In genomic region chr2:29295843-29296242, GRCh38 we compare ENCODE assay signal across 9 cellular contexts.
DNase-seq lines count a peak whose midpoint lies in the region; ATAC-seq, FAIRE-seq and TF ChIP-seq lines count a peak whose summit lies in the region.
"Had no signal": no experiment of that assay in that cellular context is flagged by ENCODE, and none has a peak within 500 bp of the region (broad histone marks: within the 10 kb centered on the region; RNA-seq: fewer than 3 reads in every experiment).

No MANE protein-coding gene starts in this region.

- H3K36me3 ChIP-seq in liver (ENCODE audit: control insufficient read depth in 4 of 4, insufficient read depth in 3 of 4, low read depth in 1 of 4, low read length in 3 of 4) (no peaks in the 10 kb centered on the region), ascending aorta (no peaks in the 10 kb centered on the region)
- H3K36me3 ChIP-seq: transverse colon had no signal

- H3K9ac ChIP-seq in liver (ENCODE audit: low read depth in 1 of 2, low read length in 2 of 2), result no peak overlapping the region

- TF ChIP-seq CTCF in VCaP (conservative IDR thresholded peaks at IDR 0.05) (peak; percentile 86), liver (IDR thresholded peaks at IDR 0.05; ENCODE audit: low read depth, low read length, missing input control) (peak; percentile 9), ascending aorta (IDR thresholded peaks at IDR 0.05) (no peak), omental fat pad (IDR thresholded peaks at IDR 0.05) (no peak)

- H3K9me3 ChIP-seq in liver (ENCODE audit: control insufficient read depth in 4 of 4, low read length in 3 of 4) (no peaks in the 10 kb centered on the region), ascending aorta (no peaks in the 10 kb centered on the region)
- H3K9me3 ChIP-seq: transverse colon had no signal

- intact Hi-C loops in ascending aorta (cut with DNase I), result no loop called here
- intact Hi-C loops in Right ventricle myocardium superior (cut with DNase I), result no loop called here

- H3K4me3 ChIP-seq in liver (ENCODE audit: low read depth in 1 of 3, low read length in 3 of 3) (no peak overlapping the region), ascending aorta (no peak overlapping the region)
- H3K4me3 ChIP-seq: transverse colon had no signal

- whole genome bisulfite sequencing in liver, result 44% methylated on average over 4 of the region's 4 CpGs

- ATAC-seq in omental fat pad (ENCODE audit: low FRiP score) (no peak), GM18498 (IDR thresholded peaks at IDR 0.05; ENCODE audit: unreplicated experiment) (no peak), Right ventricle myocardium superior (ENCODE audit: poor library complexity) (no peak)

- no peak for FAIRE-seq in HTR-8/SVneo (lab: Jason Lieb, UNC)

- DNase-seq in DMS153 (lab: John Stamatoyannopoulos, UW) (peak; percentile 3), HTR-8/SVneo (ENCODE audit: insufficient read length, low spot score) (peak; percentile 36), ascending aorta (ENCODE audit: low spot score in 2 of 2) (no peak), omental fat pad (ENCODE audit: low spot score) (no peak), Right ventricle myocardium superior (no peak)
- DNase-seq: transverse colon had no signal

- TF ChIP-seq RAD21 in liver (IDR thresholded peaks at IDR 0.05), result peak; percentile 44 to 48

- no peaks in the 10 kb centered on the region for H3K4me1 ChIP-seq in liver (ENCODE audit: control insufficient read depth in 4 of 4, insufficient read depth in 4 of 4, low read length in 3 of 4)
- no peaks in the 10 kb centered on the region for H3K4me1 ChIP-seq in ascending aorta
- H3K4me1 ChIP-seq: transverse colon had no signal

- H3K27ac ChIP-seq in VCaP, result no peak overlapping the region
- no peak overlapping the region for H3K27ac ChIP-seq in liver (ENCODE audit: low read depth in 1 of 2, low read length in 2 of 2)
- no peak overlapping the region for H3K27ac ChIP-seq in ascending aorta
- H3K27ac ChIP-seq: transverse colon had no signal

- H3K27me3 ChIP-seq in liver (ENCODE audit: control insufficient read depth in 4 of 4, insufficient read depth in 4 of 4, low read length in 3 of 4) (peaks cover 0 to 3% (median 0%) of the 10 kb centered on the region in 4 donors), ascending aorta (no peaks in the 10 kb centered on the region)
- H3K27me3 ChIP-seq: transverse colon had no signal

TF ChIP-seq in liver, 16 proteins besides CTCF, POLR2A, EP300 and RAD21:
- no peak for TF ChIP-seq SP1 (IDR thresholded peaks at IDR 0.05)
- TF ChIP-seq REST (IDR thresholded peaks at IDR 0.05), result peak; percentile 14

Comparison
In these comparisons a context has a peak if more than half of its experiments do, and no peak if none do; other contexts are left out.
1. DNase-seq: peak in DMS153 (single experiment) and HTR-8/SVneo (single experiment); none in ascending aorta (0 of 2), omental fat pad (single experiment) and Right ventricle myocardium superior (single experiment).
2. CTCF ChIP-seq: peak in VCaP (single experiment) and liver (single experiment); none in ascending aorta (0 of 3) and omental fat pad (0 of 3).